40 cellular contexts compared by ENCODE assay signal in the genomic region with DNA sequence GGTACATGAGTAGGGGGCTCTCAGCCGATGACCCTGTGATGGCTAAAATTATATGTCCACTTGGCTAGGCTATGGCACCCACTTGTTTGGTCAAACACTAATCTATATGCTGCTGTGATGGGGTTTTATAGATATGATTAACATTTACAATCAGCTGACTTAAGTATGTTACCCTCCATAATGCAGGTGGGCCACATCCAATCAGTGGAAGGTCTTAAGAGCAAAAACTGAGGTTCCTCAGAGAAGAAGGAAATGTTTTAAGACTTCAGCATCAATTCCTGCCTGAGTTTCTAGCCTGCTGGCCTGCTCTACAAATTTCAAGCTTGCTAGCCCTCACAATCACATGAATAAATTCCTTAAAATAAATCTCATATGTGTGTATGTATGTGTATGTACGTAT. TPM values are rescaled to one million over a fixed set of nuclear protein-coding genes. Genes with fewer than 3 reads are reported as not detected.
"Had no signal": no experiment of that assay in that cellular context is flagged by ENCODE, and none has a peak within 500 bp of the region (broad histone marks: within the 10 kb centered on the region; RNA-seq: fewer than 3 reads in every experiment).

No MANE protein-coding gene starts in this region.

- H3K27ac ChIP-seq: adrenal gland, ascending aorta, body of pancreas, brain microvascular endothelial cell, breast epithelium, cardiac muscle cell had no signal

- FAIRE-seq: astrocyte, bronchial epithelial cell had no signal

- H3K4me1 ChIP-seq: adrenal gland, ascending aorta, body of pancreas, breast epithelium had no signal

- DNase-seq: activated effector memory CD4-positive, alpha-beta T cell treated with anti-CD3 and anti-CD28 coated beads, Interleukin-2, amount 50 U/mL, for 16 hours; activated effector memory CD4-positive, alpha-beta T cell treated with Interleukin-2 at 50 U/mL for 16 hours; activated gamma-delta T cell; activated gamma-delta T cell treated with Interleukin-2 at 50 U/mL for 16 hours; activated naive CD4-positive, alpha-beta T cell; activated naive CD4-positive, alpha-beta T cell treated with anti-CD3 and anti-CD28 coated beads for 36 hours; activated naive CD4-positive, alpha-beta T cell treated with anti-CD3 and anti-CD28 coated beads, Interleukin-2, amount 10 ng/mL, durations not matched to agents 7 days and 5 days; activated naive CD4-positive, alpha-beta T cell treated with anti-CD3 and anti-CD28 coated beads, Interleukin-2, amount 50 U/mL, for 16 hours; activated naive CD4-positive, alpha-beta T cell treated with Interleukin-2 at 50 U/mL for 16 hours; activated naive CD8-positive, alpha-beta T cell treated with anti-CD3 and anti-CD28 coated beads for 36 hours; activated naive CD8-positive, alpha-beta T cell treated with anti-CD3 and anti-CD28 coated beads, Interleukin-2, amount 10 ng/mL, durations not matched to agents 7 days and 5 days; activated naive CD8-positive, alpha-beta T cell treated with anti-CD3 and anti-CD28 coated beads, Interleukin-2, amount 50 U/mL, for 24 hours; activated T-cell treated with anti-CD3 and anti-CD28 coated beads, Interleukin-2, amount 50 U/mL, for 1 hour; activated T-cell treated with anti-CD3 and anti-CD28 coated beads, Interleukin-2, amount 50 U/mL, for 24 hours; activated T-cell treated with anti-CD3 and anti-CD28 coated beads, Interleukin-2, amount 50 U/mL, for 4 hours; activated T-cell treated with anti-CD3 and anti-CD28 coated beads, Interleukin-2, amount 50 U/mL, for 48 hours; activated T-cell treated with anti-CD3 and anti-CD28 coated beads, Interleukin-2, amount 50 U/mL, for 72 hours; adrenal gland; amniotic stem cell; amygdala; anterior cingulate cortex; aorta; body of pancreas; brain microvascular endothelial cell; caudate nucleus; central memory CD4-positive, alpha-beta T cell; cerebellar nuclear complex had no signal

- ATAC-seq: activated naive CD4-positive, alpha-beta T cell treated with anti-CD3 and anti-CD28 coated beads, Interleukin-2, amount 50 U/mL, for 72 hours; activated naive CD8-positive, alpha-beta T cell treated with anti-CD3 and anti-CD28 coated beads, Interleukin-2, amount 50 U/mL, for 24 hours; activated T-cell treated with anti-CD3 and anti-CD28 coated beads, Interleukin-2, amount 50 U/mL, for 4 hours; activated T-cell treated with anti-CD3 and anti-CD28 coated beads, Interleukin-2, amount 50 U/mL, for 72 hours; activated T-helper 17 cell treated with anti-CD3 and anti-CD28 coated beads, Interleukin-2, amount 50 U/mL, for 72 hours; body of pancreas had no signal

- H3K27me3 ChIP-seq: adrenal gland, ascending aorta, body of pancreas, brain microvascular endothelial cell, breast epithelium, cardiac muscle cell had no signal

- H3K4me3 ChIP-seq: adrenal gland, ascending aorta, body of pancreas, breast epithelium, cardiac muscle cell had no signal

- H3K36me3 ChIP-seq: adrenal gland, ascending aorta, brain microvascular endothelial cell, breast epithelium, cardiac muscle cell had no signal

RNA-seq across cellular contexts. Expression of a gene that starts 18.9 kb away (rescaled TPM):
- total RNA-seq: activated naive CD8-positive, alpha-beta T cell treated with anti-CD3 and anti-CD28 coated beads, Interleukin-2, amount 10 ng/mL, durations not matched to agents 7 days and 5 days; ascending aorta; bronchial epithelial cell; chondrocyte had no signal

RNA-seq across cellular contexts. Expression of a gene that starts 24.6 kb away (rescaled TPM):
- total RNA-seq: activated naive CD4-positive, alpha-beta T cell treated with anti-CD3 and anti-CD28 coated beads for 36 hours; activated naive CD4-positive, alpha-beta T cell treated with anti-CD3 and anti-CD28 coated beads, Interleukin-2, amount 50 U/mL, for 72 hours; activated naive CD8-positive, alpha-beta T cell treated with anti-CD3 and anti-CD28 coated beads for 36 hours; activated naive CD8-positive, alpha-beta T cell treated with anti-CD3 and anti-CD28 coated beads, Interleukin-2, amount 10 ng/mL, durations not matched to agents 7 days and 5 days; activated T-cell treated with anti-CD3 and anti-CD28 coated beads, Interleukin-2, amount 50 U/mL, for 4 hours; activated T-cell treated with anti-CD3 and anti-CD28 coated beads, Interleukin-2, amount 50 U/mL, for 72 hours; activated T-helper 1 cell treated with anti-CD3 and anti-CD28 coated beads, Interleukin-12 subunit alpha, Interleukin-12 subunit beta, Interleukin-2, Interleukin-4 antibody, amounts not matched to agents 30 ng/mL and 10 ng/mL and 1 ng/mL, durations not matched to agents 14 hours and 24 hours and 36 hours; activated T-helper 17 cell treated with anti-CD3 and anti-CD28 coated beads, Interleukin-2, amount 50 U/mL, for 72 hours; activated T-helper 2 cell treated with anti-CD3 and anti-CD28 coated beads, Interferon-gamma antibody, Interleukin-2, Interleukin-4, amounts not matched to agents 10 μg/mL and 5 μg/mL and 100 μg/mL, durations not matched to agents 14 hours and 24 hours and 36 hours; adrenal gland; aorta; ascending aorta; astrocyte; body of pancreas; breast epithelium; bronchial epithelial cell; cardiac muscle cell; cardiac septum; cerebellum; chondrocyte had no signal
- polyA plus RNA-seq: adipose tissue, adrenal gland, aorta, cardiac muscle cell had no signal

RNA-seq across cellular contexts. Expression of a gene that starts 29.6 kb away (rescaled TPM):
- total RNA-seq: activated naive CD4-positive, alpha-beta T cell treated with anti-CD3 and anti-CD28 coated beads for 36 hours; activated naive CD8-positive, alpha-beta T cell treated with anti-CD3 and anti-CD28 coated beads for 36 hours; activated T-helper 1 cell treated with anti-CD3 and anti-CD28 coated beads, Interleukin-12 subunit alpha, Interleukin-12 subunit beta, Interleukin-2, Interleukin-4 antibody, amounts not matched to agents 30 ng/mL and 10 ng/mL and 1 ng/mL, durations not matched to agents 14 hours and 24 hours and 36 hours had no signal
